ENCODE assay signal across 20 cellular contexts in the genomic region with DNA sequence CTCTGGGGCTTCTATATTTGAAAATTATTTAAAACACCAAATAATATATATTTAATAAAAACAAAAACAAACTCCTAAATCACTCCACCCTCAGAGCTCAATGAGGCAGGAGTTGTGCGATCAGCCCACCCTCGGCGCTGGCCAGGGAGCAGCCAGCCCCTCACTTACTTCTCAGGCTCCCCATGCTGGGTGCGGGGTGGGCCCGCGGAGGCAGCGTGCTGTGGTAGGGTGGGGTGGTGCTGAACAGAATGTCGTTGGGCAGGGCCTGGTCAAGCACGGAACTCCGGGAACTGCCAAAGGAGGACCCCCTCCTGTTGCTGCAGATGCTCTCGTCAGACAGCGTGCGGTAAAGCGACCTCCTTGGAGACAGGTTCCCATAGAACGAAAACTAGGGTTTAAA.
A peak's percentile ranks its signal among the peaks of the same experiment; 100 is the strongest.
DNase-seq lines count a peak whose midpoint lies in the region; ATAC-seq and TF ChIP-seq lines count a peak whose summit lies in the region.
"Had no signal": no experiment of that assay in that cellular context is flagged by ENCODE, and none has a peak within 500 bp of the region (broad histone marks: within the 10 kb centered on the region; RNA-seq: fewer than 3 reads in every experiment).

No MANE protein-coding gene starts in this region.

- intact Hi-C loops in gastrocnemius medialis (cut with DNase I; ENCODE audit: low total_unique reads): loop anchor here (10.0 kb wide), 1 partner anchor 199 kb away; no protein-coding TSS in a partner anchor

- H3K4ac ChIP-seq in trophoblast cell (ENCODE audit: low read depth, low read length): no peak overlapping the region

- peaks cover 7% of the 10 kb centered on the region for H3K4me1 Mint-ChIP-seq in activated CD8-positive, alpha-beta memory T cell treated with anti-CD3 and anti-CD28 coated beads, Interleukin-2, amount 10 ng/mL, durations not matched to agents 7 days and 5 days
- H3K4me1 Mint-ChIP-seq in neural crest cell: peaks cover 24% of the 10 kb centered on the region
- H3K4me1 Mint-ChIP-seq: B cell; CD4-positive, CD25-positive, alpha-beta regulatory T cell had no signal

- no peak for TF ChIP-seq POLR2A in gastrocnemius medialis (IDR thresholded peaks at IDR 0.05)

- H2AFZ ChIP-seq in trophoblast cell (ENCODE audit: insufficient read depth, low read length, poor library complexity): no peak overlapping the region
- H2AFZ ChIP-seq: GM23248 had no signal

- H2BK12ac ChIP-seq in trophoblast cell (ENCODE audit: low read length): no peak overlapping the region

- CTCF ChIA-PET in activated CD8-positive, alpha-beta memory T cell treated with anti-CD3 and anti-CD28 coated beads, Interleukin-2, amount 10 ng/mL, durations not matched to agents 7 days and 5 days (lab: Charles Lee): no interaction called here

- H2AK5ac ChIP-seq in trophoblast cell (ENCODE audit: low read length): no peak overlapping the region

- H3K9me3 ChIP-seq in trophoblast cell (ENCODE audit: insufficient read depth, low read depth, low read length) (no peaks in the 10 kb centered on the region), gastrocnemius medialis (no peaks in the 10 kb centered on the region)
- H3K9me3 ChIP-seq: BLaER1, Caco-2 had no signal

- H3K27me3 ChIP-seq in trophoblast cell (ENCODE audit: insufficient read depth, low read length) (no peaks in the 10 kb centered on the region), gastrocnemius medialis (no peaks in the 10 kb centered on the region)
- H3K27me3 ChIP-seq: BLaER1 had no signal

- no peak overlapping the region for H3K23ac ChIP-seq in trophoblast cell (ENCODE audit: low read length)

- H2BK120ac ChIP-seq in trophoblast cell (ENCODE audit: insufficient read depth, low read length, poor library complexity): no peak overlapping the region

- DNase-seq in activated CD8-positive, alpha-beta memory T cell treated with anti-CD3 and anti-CD28 coated beads, Interleukin-2, amount 10 ng/mL, durations not matched to agents 7 days and 5 days: peak; percentile 15
- DNase-seq in activated CD8-positive, alpha-beta memory T cell treated with anti-CD3 and anti-CD28 coated beads, Interleukin-2, amount 50 U/mL, for 4 hours: no peak
- no peak for DNase-seq in neural crest cell (ENCODE audit: low read depth, low spot score)
- DNase-seq in trophoblast cell: no peak
- DNase-seq in H4 (ENCODE audit: low spot score): no peak
- DNase-seq in gastrocnemius medialis: no peak
- no peak for DNase-seq in T-helper 1 cell
- DNase-seq: Caco-2; CD4-positive, CD25-positive, alpha-beta regulatory T cell; CD8-positive, alpha-beta T cell; DMS153; DND-41; GDM1; GM23248; HCEC 1CT had no signal

- ATAC-seq in activated CD8-positive, alpha-beta memory T cell treated with anti-CD3 and anti-CD28 coated beads, Interleukin-2, amount 10 ng/mL, durations not matched to agents 7 days and 5 days: no peak
- ATAC-seq in gastrocnemius medialis: no peak
- ATAC-seq: CD8-positive, alpha-beta T cell; GM12878 had no signal

- no peaks in the 10 kb centered on the region for H3K79me2 ChIP-seq in trophoblast cell (ENCODE audit: control insufficient read depth, insufficient read depth, low read length, poor library complexity)

- no peak overlapping the region for H2BK5ac ChIP-seq in trophoblast cell (ENCODE audit: low read depth, low read length, poor library complexity)

- no peaks in the 10 kb centered on the region for H3K9me3 Mint-ChIP-seq in activated CD8-positive, alpha-beta memory T cell treated with anti-CD3 and anti-CD28 coated beads, Interleukin-2, amount 10 ng/mL, durations not matched to agents 7 days and 5 days (ENCODE audit: low read depth)
- H3K9me3 Mint-ChIP-seq in neural crest cell: no peaks in the 10 kb centered on the region
- H3K9me3 Mint-ChIP-seq: CD4-positive, CD25-positive, alpha-beta regulatory T cell; CD8-positive, alpha-beta T cell had no signal

- in situ Hi-C loops in gastrocnemius medialis (cut with MboI; ENCODE audit: low sequenced_read_pairs in 4 of 4): no loop called here

- no peak overlapping the region for H4K12ac ChIP-seq in trophoblast cell (ENCODE audit: low read depth, low read length)

- H3K4me3 ChIP-seq in trophoblast cell (ENCODE audit: low read depth, low read length): no peak overlapping the region
- no peak overlapping the region for H3K4me3 ChIP-seq in gastrocnemius medialis
- H3K4me3 ChIP-seq: BLaER1, GM12878, GM23248 had no signal

- no peaks in the 10 kb centered on the region for H3K79me1 ChIP-seq in trophoblast cell (ENCODE audit: low read length)

- H3K4me2 ChIP-seq in trophoblast cell (ENCODE audit: low read length): no peak overlapping the region
- H3K4me2 ChIP-seq: BLaER1 had no signal

- peak overlapping the region; percentile 20 for H3K9ac ChIP-seq in trophoblast cell (ENCODE audit: low read length)
- H3K9ac ChIP-seq: BLaER1, GM23248 had no signal

- no peak overlapping the region for H3K27ac Mint-ChIP-seq in activated CD8-positive, alpha-beta memory T cell treated with anti-CD3 and anti-CD28 coated beads, Interleukin-2, amount 10 ng/mL, durations not matched to agents 7 days and 5 days
- H3K27ac Mint-ChIP-seq in neural crest cell (ENCODE audit: unreplicated experiment): peak overlapping the region; percentile 90
- H3K27ac Mint-ChIP-seq: B cell; CD4-positive, CD25-positive, alpha-beta regulatory T cell; CD8-positive, alpha-beta T cell had no signal

- H3K4me3 Mint-ChIP-seq in activated CD8-positive, alpha-beta memory T cell treated with anti-CD3 and anti-CD28 coated beads, Interleukin-2, amount 10 ng/mL, durations not matched to agents 7 days and 5 days: no peak overlapping the region
- no peak overlapping the region for H3K4me3 Mint-ChIP-seq in neural crest cell
- H3K4me3 Mint-ChIP-seq: B cell; CD4-positive, CD25-positive, alpha-beta regulatory T cell; CD8-positive, alpha-beta T cell had no signal

- H3K27ac ChIP-seq in trophoblast cell (ENCODE audit: low read depth, low read length) (no peak overlapping the region), gastrocnemius medialis (no peak overlapping the region)
- H3K27ac ChIP-seq: 22Rv1, BLaER1, C4-2B, GM23248 had no signal

- TF ChIP-seq CTCF in neural crest cell (conservative IDR thresholded peaks at IDR 0.05): no peak
- no peak for TF ChIP-seq CTCF in gastrocnemius medialis (IDR thresholded peaks at IDR 0.05 in 4 of 5, conservative IDR thresholded peaks at IDR 0.05 in 1 of 5)

- peaks cover 15 to 28% of the 10 kb centered on the region in 2 experiments for H3K36me3 ChIP-seq in trophoblast cell (ENCODE audit: control insufficient read depth in 1 of 2, insufficient read depth in 2 of 2, low read length in 2 of 2)
- peaks cover 0 to 10% of the 10 kb centered on the region in 2 donors for H3K36me3 ChIP-seq in gastrocnemius medialis
- H3K36me3 ChIP-seq: BLaER1 had no signal

- H4K8ac ChIP-seq in trophoblast cell (ENCODE audit: low read depth, low read length): no peak overlapping the region

- no peak overlapping the region for H3K18ac ChIP-seq in trophoblast cell (ENCODE audit: low read length)

- peaks cover 2 to 4% of the 10 kb centered on the region in 2 experiments for H3K4me1 ChIP-seq in trophoblast cell (ENCODE audit: control insufficient read depth in 1 of 2, insufficient read depth in 2 of 2, low read length in 2 of 2)
- H3K4me1 ChIP-seq in gastrocnemius medialis: peaks cover 14 to 18% of the 10 kb centered on the region in 2 donors
- H3K4me1 ChIP-seq: Caco-2 had no signal

- no CpG with 5 or more reads among the region's 15 CpGs for WGBS in trophoblast cell (ENCODE audit: extremely low coverage, insufficient coverage, insufficient read length)

- no peak overlapping the region for H3K14ac ChIP-seq in trophoblast cell (ENCODE audit: low read length)

- no peak overlapping the region for H4K91ac ChIP-seq in trophoblast cell (ENCODE audit: low read depth, low read length)

- H3K36me3 Mint-ChIP-seq in activated CD8-positive, alpha-beta memory T cell treated with anti-CD3 and anti-CD28 coated beads, Interleukin-2, amount 10 ng/mL, durations not matched to agents 7 days and 5 days: no peaks in the 10 kb centered on the region
- H3K36me3 Mint-ChIP-seq in neural crest cell (ENCODE audit: low read depth): peaks cover 21% of the 10 kb centered on the region
- H3K36me3 Mint-ChIP-seq: CD4-positive, CD25-positive, alpha-beta regulatory T cell; CD8-positive, alpha-beta T cell had no signal

- H3K27me3 Mint-ChIP-seq in activated CD8-positive, alpha-beta memory T cell treated with anti-CD3 and anti-CD28 coated beads, Interleukin-2, amount 10 ng/mL, durations not matched to agents 7 days and 5 days: no peaks in the 10 kb centered on the region
- H3K27me3 Mint-ChIP-seq in neural crest cell (ENCODE audit: low read depth): no peaks in the 10 kb centered on the region
- H3K27me3 Mint-ChIP-seq: B cell; CD4-positive, CD25-positive, alpha-beta regulatory T cell had no signal
